Comparison of ENCODE assay signal across 7 cellular contexts in genomic region chr4:94226763-94227162, GRCh38.
"Had no signal": no experiment of that assay in that cellular context is flagged by ENCODE, and none has a peak within 500 bp of the region (broad histone marks: within the 10 kb centered on the region; RNA-seq: fewer than 3 reads in every experiment).

No MANE protein-coding gene starts in this region.

- FAIRE-seq: H1, H54, HTR-8/SVneo had no signal

- H3K4me3 Mint-ChIP-seq: GM23338, H9 had no signal

- H3K4me2 ChIP-seq: GM23338 had no signal

- DNase-seq: H9, HCEC 1CT had no signal

- H3K9me3 Mint-ChIP-seq: GM23338, H9, IgD-negative memory B cell had no signal

- H3K4me1 Mint-ChIP-seq: GM23338, H9 had no signal

- H2AFZ ChIP-seq: GM23338 had no signal

- H3K4me3 ChIP-seq: GM23338 had no signal

- ATAC-seq: GM23338 had no signal

- H3K27ac Mint-ChIP-seq: GM23338, H9, IgD-negative memory B cell had no signal

- H3K27me3 Mint-ChIP-seq: IgD-negative memory B cell had no signal
